Comparison of ENCODE assay signal across 1 cellular context in the genomic region with DNA sequence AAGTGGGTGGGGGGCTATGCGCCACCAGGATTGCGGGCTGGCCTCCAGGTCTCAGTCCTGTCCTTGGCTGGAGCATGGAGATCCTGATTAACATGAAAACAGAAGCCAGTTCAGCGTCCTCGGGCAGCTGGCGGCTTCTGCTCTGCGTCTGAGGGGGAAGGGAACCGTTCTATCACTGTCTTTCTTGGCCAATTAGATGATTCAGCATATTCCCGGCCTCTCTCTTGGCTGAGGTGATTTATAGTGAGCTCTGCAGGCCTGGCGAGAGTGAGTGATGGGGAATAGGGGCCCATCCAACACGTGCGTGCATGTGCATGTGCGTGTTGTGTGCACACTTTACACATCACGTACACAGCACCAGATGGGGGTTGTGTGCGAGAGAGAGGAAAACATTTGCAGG.
TF ChIP-seq lines count a peak whose summit lies in the region.

No MANE protein-coding gene starts in this region.

TF ChIP-seq in K562, 482 proteins besides CTCF, POLR2A, EP300 and RAD21 (continued from another document and continues in another):
- TF ChIP-seq, protein P1, sequence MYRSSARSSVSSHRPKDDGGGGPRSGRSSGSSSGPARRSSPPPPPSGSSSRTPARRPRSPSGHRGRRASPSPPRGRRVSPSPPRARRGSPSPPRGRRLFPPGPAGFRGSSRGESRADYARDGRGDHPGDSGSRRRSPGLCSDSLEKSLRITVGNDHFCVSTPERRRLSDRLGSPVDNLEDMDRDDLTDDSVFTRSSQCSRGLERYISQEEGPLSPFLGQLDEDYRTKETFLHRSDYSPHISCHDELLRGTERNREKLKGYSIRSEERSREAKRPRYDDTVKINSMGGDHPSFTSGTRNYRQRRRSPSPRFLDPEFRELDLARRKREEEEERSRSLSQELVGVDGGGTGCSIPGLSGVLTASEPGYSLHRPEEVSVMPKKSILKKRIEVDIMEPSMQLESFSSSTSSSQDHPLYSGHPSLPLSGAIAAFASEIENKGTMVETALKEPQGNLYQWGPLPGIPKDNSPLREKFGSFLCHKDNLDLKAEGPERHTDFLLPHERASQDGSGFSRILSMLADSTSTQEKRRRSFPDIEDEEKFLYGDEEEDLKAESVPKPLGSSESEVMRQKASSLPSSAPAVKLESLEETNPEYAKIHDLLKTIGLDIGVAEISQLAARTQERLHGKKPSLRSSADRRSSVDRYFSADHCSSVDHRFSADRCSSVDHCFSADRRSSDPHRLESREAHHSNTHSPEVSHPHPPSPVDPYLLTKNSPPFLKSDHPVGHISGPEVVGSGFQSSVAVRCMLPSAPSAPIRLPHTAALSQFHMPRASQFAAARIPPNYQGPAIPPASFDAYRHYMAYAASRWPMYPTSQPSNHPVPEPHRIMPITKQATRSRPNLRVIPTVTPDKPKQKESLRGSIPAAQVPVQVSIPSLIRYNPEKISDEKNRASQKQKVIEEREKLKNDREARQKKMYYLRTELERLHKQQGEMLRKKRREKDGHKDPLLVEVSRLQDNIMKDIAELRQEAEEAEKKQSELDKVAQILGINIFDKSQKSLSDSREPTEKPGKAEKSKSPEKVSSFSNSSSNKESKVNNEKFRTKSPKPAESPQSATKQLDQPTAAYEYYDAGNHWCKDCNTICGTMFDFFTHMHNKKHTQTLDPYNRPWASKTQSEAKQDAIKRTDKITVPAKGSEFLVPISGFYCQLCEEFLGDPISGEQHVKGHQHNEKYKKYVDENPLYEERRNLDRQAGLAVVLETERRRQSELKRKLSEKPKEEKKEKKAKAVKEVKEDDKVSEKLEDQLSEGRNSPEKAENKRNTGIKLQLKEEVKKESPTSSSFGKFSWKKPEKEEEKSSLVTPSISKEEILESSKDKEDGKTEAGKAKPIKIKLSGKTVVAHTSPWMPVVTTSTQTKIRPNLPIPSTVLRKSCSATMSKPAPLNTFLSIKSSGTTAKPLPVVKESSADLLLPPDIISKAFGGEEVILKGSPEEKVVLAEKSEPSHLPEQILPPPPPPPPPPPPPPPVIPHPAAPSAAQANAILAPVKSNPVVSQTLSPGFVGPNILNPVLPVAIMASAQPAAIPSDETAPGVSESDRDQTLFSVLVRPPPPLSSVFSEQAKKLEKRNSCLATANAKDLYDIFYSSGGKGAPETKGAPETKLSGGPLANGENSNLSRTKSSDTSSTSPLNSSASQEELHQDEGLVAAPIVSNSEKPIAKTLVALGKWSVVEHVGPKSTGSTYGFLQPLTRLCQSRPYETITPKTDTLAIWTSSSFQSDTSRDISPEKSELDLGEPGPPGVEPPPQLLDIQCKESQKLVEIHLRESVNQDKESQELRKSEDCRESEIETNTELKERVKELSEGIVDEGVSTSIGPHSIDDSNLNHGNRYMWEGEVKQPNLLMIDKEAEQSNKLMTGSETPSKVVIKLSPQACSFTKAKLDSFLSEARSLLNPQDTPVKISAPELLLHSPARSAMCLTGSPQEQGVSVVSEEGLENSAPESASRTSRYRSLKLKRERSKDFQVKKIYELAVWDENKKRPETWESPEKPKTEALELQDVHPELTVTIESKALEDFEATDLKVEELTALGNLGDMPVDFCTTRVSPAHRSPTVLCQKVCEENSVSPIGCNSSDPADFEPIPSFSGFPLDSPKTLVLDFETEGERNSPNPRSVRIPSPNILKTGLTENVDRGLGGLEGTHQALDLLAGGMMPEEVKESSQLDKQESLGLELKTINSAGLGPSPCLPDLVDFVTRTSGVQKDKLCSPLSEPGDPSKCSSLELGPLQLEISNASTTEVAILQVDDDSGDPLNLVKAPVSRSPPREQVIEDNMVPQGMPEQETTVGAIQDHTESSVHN (IDR thresholded peaks at IDR 0.05; ENCODE audit: borderline replicate concordance in 1 of 2, low read depth in 1 of 2): peak in 1 of 2 experiments; percentile 74; a peak in 2 of 4 replicates
- TF ChIP-seq SMARCE1 (IDR thresholded peaks at IDR 0.05) (peak; percentile 33; the same call in 1 of the 2 replicates), PPARD (CRISPR knock-in tag; IDR thresholded peaks at IDR 0.05) (no peak), MECOM (CRISPR knock-in tag; IDR thresholded peaks at IDR 0.05) (peak; percentile 39; the same call in 1 of the 2 replicates), NRF1 (conservative IDR thresholded peaks at IDR 0.05 in 1 of 2, IDR thresholded peaks at IDR 0.05 in 1 of 2) (peak; percentile 24 to 33; a peak in 2 of 4 replicates), NR2F6 (CRISPR knock-in tag; IDR thresholded peaks at IDR 0.05) (no peak), CREM (IDR thresholded peaks at IDR 0.05; ENCODE audit: low read depth) (0 out of 2 replicates have a peak, but pooled peaks have one; percentile 22), TCF7 (IDR thresholded peaks at IDR 0.05; ENCODE audit: borderline replicate concordance) (no peak), SMARCA4 (IDR thresholded peaks at IDR 0.05) (peak; percentile 65), CCNT2 (IDR thresholded peaks at IDR 0.05; ENCODE audit: borderline replicate concordance, extremely low read depth, insufficient read length, low read depth, low read length) (no peak), CBFA2T3 (IDR thresholded peaks at IDR 0.05) (peak; percentile 69), TRIM24 (IDR thresholded peaks at IDR 0.05) (peak; percentile 51 to 68), L3MBTL2 (IDR thresholded peaks at IDR 0.05) (peak; percentile 62; the same call in 1 of the 2 replicates), CTBP1 (IDR thresholded peaks at IDR 0.05; ENCODE audit: borderline replicate concordance) (peak; percentile 49; the same call in 1 of the 2 replicates), EP400 (IDR thresholded peaks at IDR 0.05) (peak; percentile 31; the same call in 1 of the 2 replicates), CBX8 (IDR thresholded peaks at IDR 0.05; ENCODE audit: borderline replicate concordance, extremely low read depth, low read depth, low read length, poor library complexity, severe bottlenecking) (no peak), HDAC8 (tag; IDR thresholded peaks at IDR 0.05) (no peak), RBM25 (IDR thresholded peaks at IDR 0.05; ENCODE audit: low read depth, low read length, severe bottlenecking) (no peak), DPF2 (IDR thresholded peaks at IDR 0.05) (peak; percentile 71), TBL1XR1 (IDR thresholded peaks at IDR 0.05; ENCODE audit: low read length in 2 of 2) (peak in 1 of 2 experiments; percentile 42; a peak in 1 of 4 replicates)
- TF ChIP-seq, protein P2, sequence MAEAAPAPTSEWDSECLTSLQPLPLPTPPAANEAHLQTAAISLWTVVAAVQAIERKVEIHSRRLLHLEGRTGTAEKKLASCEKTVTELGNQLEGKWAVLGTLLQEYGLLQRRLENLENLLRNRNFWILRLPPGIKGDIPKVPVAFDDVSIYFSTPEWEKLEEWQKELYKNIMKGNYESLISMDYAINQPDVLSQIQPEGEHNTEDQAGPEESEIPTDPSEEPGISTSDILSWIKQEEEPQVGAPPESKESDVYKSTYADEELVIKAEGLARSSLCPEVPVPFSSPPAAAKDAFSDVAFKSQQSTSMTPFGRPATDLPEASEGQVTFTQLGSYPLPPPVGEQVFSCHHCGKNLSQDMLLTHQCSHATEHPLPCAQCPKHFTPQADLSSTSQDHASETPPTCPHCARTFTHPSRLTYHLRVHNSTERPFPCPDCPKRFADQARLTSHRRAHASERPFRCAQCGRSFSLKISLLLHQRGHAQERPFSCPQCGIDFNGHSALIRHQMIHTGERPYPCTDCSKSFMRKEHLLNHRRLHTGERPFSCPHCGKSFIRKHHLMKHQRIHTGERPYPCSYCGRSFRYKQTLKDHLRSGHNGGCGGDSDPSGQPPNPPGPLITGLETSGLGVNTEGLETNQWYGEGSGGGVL (CRISPR knock-in tag; IDR thresholded peaks at IDR 0.05): no peak
- TF ChIP-seq, protein P3, sequence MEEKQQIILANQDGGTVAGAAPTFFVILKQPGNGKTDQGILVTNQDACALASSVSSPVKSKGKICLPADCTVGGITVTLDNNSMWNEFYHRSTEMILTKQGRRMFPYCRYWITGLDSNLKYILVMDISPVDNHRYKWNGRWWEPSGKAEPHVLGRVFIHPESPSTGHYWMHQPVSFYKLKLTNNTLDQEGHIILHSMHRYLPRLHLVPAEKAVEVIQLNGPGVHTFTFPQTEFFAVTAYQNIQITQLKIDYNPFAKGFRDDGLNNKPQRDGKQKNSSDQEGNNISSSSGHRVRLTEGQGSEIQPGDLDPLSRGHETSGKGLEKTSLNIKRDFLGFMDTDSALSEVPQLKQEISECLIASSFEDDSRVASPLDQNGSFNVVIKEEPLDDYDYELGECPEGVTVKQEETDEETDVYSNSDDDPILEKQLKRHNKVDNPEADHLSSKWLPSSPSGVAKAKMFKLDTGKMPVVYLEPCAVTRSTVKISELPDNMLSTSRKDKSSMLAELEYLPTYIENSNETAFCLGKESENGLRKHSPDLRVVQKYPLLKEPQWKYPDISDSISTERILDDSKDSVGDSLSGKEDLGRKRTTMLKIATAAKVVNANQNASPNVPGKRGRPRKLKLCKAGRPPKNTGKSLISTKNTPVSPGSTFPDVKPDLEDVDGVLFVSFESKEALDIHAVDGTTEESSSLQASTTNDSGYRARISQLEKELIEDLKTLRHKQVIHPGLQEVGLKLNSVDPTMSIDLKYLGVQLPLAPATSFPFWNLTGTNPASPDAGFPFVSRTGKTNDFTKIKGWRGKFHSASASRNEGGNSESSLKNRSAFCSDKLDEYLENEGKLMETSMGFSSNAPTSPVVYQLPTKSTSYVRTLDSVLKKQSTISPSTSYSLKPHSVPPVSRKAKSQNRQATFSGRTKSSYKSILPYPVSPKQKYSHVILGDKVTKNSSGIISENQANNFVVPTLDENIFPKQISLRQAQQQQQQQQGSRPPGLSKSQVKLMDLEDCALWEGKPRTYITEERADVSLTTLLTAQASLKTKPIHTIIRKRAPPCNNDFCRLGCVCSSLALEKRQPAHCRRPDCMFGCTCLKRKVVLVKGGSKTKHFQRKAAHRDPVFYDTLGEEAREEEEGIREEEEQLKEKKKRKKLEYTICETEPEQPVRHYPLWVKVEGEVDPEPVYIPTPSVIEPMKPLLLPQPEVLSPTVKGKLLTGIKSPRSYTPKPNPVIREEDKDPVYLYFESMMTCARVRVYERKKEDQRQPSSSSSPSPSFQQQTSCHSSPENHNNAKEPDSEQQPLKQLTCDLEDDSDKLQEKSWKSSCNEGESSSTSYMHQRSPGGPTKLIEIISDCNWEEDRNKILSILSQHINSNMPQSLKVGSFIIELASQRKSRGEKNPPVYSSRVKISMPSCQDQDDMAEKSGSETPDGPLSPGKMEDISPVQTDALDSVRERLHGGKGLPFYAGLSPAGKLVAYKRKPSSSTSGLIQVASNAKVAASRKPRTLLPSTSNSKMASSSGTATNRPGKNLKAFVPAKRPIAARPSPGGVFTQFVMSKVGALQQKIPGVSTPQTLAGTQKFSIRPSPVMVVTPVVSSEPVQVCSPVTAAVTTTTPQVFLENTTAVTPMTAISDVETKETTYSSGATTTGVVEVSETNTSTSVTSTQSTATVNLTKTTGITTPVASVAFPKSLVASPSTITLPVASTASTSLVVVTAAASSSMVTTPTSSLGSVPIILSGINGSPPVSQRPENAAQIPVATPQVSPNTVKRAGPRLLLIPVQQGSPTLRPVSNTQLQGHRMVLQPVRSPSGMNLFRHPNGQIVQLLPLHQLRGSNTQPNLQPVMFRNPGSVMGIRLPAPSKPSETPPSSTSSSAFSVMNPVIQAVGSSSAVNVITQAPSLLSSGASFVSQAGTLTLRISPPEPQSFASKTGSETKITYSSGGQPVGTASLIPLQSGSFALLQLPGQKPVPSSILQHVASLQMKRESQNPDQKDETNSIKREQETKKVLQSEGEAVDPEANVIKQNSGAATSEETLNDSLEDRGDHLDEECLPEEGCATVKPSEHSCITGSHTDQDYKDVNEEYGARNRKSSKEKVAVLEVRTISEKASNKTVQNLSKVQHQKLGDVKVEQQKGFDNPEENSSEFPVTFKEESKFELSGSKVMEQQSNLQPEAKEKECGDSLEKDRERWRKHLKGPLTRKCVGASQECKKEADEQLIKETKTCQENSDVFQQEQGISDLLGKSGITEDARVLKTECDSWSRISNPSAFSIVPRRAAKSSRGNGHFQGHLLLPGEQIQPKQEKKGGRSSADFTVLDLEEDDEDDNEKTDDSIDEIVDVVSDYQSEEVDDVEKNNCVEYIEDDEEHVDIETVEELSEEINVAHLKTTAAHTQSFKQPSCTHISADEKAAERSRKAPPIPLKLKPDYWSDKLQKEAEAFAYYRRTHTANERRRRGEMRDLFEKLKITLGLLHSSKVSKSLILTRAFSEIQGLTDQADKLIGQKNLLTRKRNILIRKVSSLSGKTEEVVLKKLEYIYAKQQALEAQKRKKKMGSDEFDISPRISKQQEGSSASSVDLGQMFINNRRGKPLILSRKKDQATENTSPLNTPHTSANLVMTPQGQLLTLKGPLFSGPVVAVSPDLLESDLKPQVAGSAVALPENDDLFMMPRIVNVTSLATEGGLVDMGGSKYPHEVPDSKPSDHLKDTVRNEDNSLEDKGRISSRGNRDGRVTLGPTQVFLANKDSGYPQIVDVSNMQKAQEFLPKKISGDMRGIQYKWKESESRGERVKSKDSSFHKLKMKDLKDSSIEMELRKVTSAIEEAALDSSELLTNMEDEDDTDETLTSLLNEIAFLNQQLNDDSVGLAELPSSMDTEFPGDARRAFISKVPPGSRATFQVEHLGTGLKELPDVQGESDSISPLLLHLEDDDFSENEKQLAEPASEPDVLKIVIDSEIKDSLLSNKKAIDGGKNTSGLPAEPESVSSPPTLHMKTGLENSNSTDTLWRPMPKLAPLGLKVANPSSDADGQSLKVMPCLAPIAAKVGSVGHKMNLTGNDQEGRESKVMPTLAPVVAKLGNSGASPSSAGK (IDR thresholded peaks at IDR 0.05): peak; percentile 80
- TF ChIP-seq, protein P4, sequence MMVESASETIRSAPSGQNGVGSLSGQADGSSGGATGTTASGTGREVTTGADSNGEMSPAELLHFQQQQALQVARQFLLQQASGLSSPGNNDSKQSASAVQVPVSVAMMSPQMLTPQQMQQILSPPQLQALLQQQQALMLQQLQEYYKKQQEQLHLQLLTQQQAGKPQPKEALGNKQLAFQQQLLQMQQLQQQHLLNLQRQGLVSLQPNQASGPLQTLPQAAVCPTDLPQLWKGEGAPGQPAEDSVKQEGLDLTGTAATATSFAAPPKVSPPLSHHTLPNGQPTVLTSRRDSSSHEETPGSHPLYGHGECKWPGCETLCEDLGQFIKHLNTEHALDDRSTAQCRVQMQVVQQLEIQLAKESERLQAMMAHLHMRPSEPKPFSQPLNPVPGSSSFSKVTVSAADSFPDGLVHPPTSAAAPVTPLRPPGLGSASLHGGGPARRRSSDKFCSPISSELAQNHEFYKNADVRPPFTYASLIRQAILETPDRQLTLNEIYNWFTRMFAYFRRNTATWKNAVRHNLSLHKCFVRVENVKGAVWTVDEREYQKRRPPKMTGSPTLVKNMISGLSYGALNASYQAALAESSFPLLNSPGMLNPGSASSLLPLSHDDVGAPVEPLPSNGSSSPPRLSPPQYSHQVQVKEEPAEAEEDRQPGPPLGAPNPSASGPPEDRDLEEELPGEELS (CRISPR knock-in tag; IDR thresholded peaks at IDR 0.05; ENCODE audit: borderline replicate concordance): peak; percentile 42; the same call in 1 of the 2 replicates
